8 cellular contexts compared by ENCODE assay signal in the genomic region with DNA sequence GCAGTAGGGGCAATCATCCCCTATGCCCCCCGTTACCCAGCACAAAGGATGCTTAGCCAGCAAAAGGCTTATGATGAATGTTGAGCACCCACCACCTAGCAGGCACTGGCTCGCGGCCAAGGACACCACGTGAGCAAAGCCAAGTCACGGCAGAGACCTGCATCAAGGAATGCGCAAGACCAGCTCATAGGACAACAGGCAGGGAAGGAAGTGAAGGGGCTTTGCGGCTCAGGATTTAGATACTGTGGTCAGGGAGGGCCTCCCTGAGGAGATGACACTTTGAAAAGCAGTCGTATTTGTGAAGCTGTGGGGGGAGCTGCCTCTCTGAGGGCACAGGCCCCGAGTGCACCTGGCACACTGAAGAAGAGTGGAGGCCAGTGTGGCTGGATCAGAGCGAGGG. TPM values are rescaled to one million over a fixed set of nuclear protein-coding genes. Genes with fewer than 3 reads are reported as not detected.
DNase-seq lines count a peak whose midpoint lies in the region; ATAC-seq and TF ChIP-seq lines count a peak whose summit lies in the region.

No MANE protein-coding gene starts in this region.

- H3K4me1 ChIP-seq in mammary epithelial cell (ENCODE audit: insufficient read depth, low read length) = peaks cover 58% of the 10 kb centered on the region

- H3K27me3 ChIP-seq in mammary epithelial cell (ENCODE audit: insufficient read depth, low read length) = no peaks in the 10 kb centered on the region

- TF ChIP-seq CTCF in mammary epithelial cell (conservative IDR thresholded peaks at IDR 0.05 in 1 of 2, IDR thresholded peaks at IDR 0.05 in 1 of 2; ENCODE audit: extremely low read depth in 1 of 2, insufficient read depth in 1 of 2, low read depth in 1 of 2, low read length in 2 of 2) = no peak

- in situ Hi-C loops in mammary epithelial cell (cut with MboI; ENCODE audit: low sequenced_read_pairs in 2 of 2) = no loop called here

- DNase-seq in cardiac septum (ENCODE audit: low spot score) (peak; percentile 78), left cardiac atrium (no peak), T-helper 9 cell (peak; percentile 59), mammary epithelial cell (peak; percentile 61), myocyte (ENCODE audit: low read depth) (peak; percentile 72), LoVo (ENCODE audit: low spot score) (no peak), AG08396 (ENCODE audit: low spot score) (no peak)

- no peaks in the 10 kb centered on the region for H3K9me3 ChIP-seq in mammary epithelial cell (replicated peaks; ENCODE audit: insufficient read depth, low read length)

- ATAC-seq in left cardiac atrium (no peak), GM18868 (IDR thresholded peaks at IDR 0.05; ENCODE audit: unreplicated experiment) (no peak)

- peak overlapping the region; percentile 56 for H3K4me2 ChIP-seq in mammary epithelial cell (ENCODE audit: insufficient read depth, low read depth, low read length)

- H3K9ac ChIP-seq in mammary epithelial cell (ENCODE audit: insufficient read depth, low read length) = no peak overlapping the region

- peaks cover 1% of the 10 kb centered on the region for H4K20me1 ChIP-seq in mammary epithelial cell (ENCODE audit: insufficient read depth, low read length)

- H2AFZ ChIP-seq in mammary epithelial cell (ENCODE audit: low read depth, low read length) = no peak overlapping the region

- peaks cover 83% of the 10 kb centered on the region for H3K79me2 ChIP-seq in mammary epithelial cell (ENCODE audit: insufficient read depth, low read length)

- H3K36me3 ChIP-seq in mammary epithelial cell (ENCODE audit: insufficient read depth, low read length) = no peaks in the 10 kb centered on the region

- dilution Hi-C loops in mammary epithelial cell (cut with HindIII; ENCODE audit: low sequenced_read_pairs) = no loop called here

- no peak overlapping the region for H3K4me3 ChIP-seq in mammary epithelial cell (replicated peaks in 1 of 3; ENCODE audit: insufficient read depth in 1 of 3, low read depth in 2 of 3, low read length in 3 of 3)

- H3K27ac ChIP-seq in mammary epithelial cell (ENCODE audit: insufficient read depth, low read depth, low read length) = no peak overlapping the region

- no TSS peak for BruUV-seq in mammary epithelial cell (replicated peaks; lab: Mats Ljungman, UMichigan)

- WGBS in mammary epithelial cell (ENCODE audit: low coverage, missing lambda C conversion rate) = 40% methylated on average over 9 of the region's 10 CpGs

- intact Hi-C loops in cardiac septum (cut with DNase I) = no loop called here
- intact Hi-C loops in left cardiac atrium (cut with DNase I) = no loop called here
- intact Hi-C loops in mammary epithelial cell (cut with micrococcal nuclease) = loop anchor here (10.0 kb wide), 1 partner anchor 544 kb away; no protein-coding TSS in a partner anchor

- CTCF ChIA-PET in mammary epithelial cell (lab: Charles Lee; ENCODE audit: low non-redundant PET) = no interaction called here

RNA-seq across cellular contexts. Expression of a gene that starts 32.8 kb away (rescaled TPM):
- 33.7 TPM for total RNA-seq in cardiac septum
- 10 to 100 TPM; 27.1 to 39.6 TPM for total RNA-seq in left cardiac atrium
- total RNA-seq in mammary epithelial cell = 10 to 100 TPM; 11.7 to 15.8 TPM
- polyA plus RNA-seq in mammary epithelial cell = 18.1 TPM
- 20.3 TPM for polyA minus RNA-seq in mammary epithelial cell
- 116 and 203 TPM in 2 replicates for total RNA-seq in myocyte
- polyA plus RNA-seq in myocyte (2012) = 35.6 TPM

Comparison
In these comparisons a context has a peak if more than half of its experiments do, and no peak if none do; other contexts are left out.
1. DNase-seq: peak in cardiac septum (single experiment), T-helper 9 cell (single experiment), mammary epithelial cell (single experiment) and myocyte (single experiment); none in left cardiac atrium (single experiment), LoVo (single experiment) and AG08396 (single experiment).